Comparison of ENCODE assay signal across 1 cellular context in genomic region chr3:86695752-86696151, GRCh38.
TF ChIP-seq lines count a peak whose summit lies in the region.

No MANE protein-coding gene starts in this region.

TF ChIP-seq in HepG2, 621 proteins besides CTCF, POLR2A, EP300 and RAD21 (continued from another document):
- TF ChIP-seq HNF1B (CRISPR knock-in tag; IDR thresholded peaks at IDR 0.05) (no peak), BCL6 (CRISPR knock-in tag; IDR thresholded peaks at IDR 0.05) (no peak), ARHGAP35 (CRISPR knock-in tag; IDR thresholded peaks at IDR 0.05; ENCODE audit: borderline replicate concordance) (no peak), ZNF33B (CRISPR knock-in tag; IDR thresholded peaks at IDR 0.05) (no peak), ZBED4 (CRISPR knock-in tag; IDR thresholded peaks at IDR 0.05; ENCODE audit: borderline replicate concordance) (no peak), FOXO4 (CRISPR knock-in tag; conservative IDR thresholded peaks at IDR 0.05) (no peak), BHLHE40 (IDR thresholded peaks at IDR 0.05; ENCODE audit: low read length) (no peak), ZNF292 (CRISPR knock-in tag; IDR thresholded peaks at IDR 0.05; ENCODE audit: borderline replicate concordance, low read depth) (no peak), TFAP4 (IDR thresholded peaks at IDR 0.05; ENCODE audit: borderline replicate concordance, low read depth) (no peak)
